Comparison of ENCODE assay signal across 24 cellular contexts in genomic region chr3:145384307-145384706, GRCh38.
"Had no signal": no experiment of that assay in that cellular context is flagged by ENCODE, and none has a peak within 500 bp of the region (broad histone marks: within the 10 kb centered on the region; RNA-seq: fewer than 3 reads in every experiment).

No MANE protein-coding gene starts in this region.

- H3K4me1 Mint-ChIP-seq: endodermal cell had no signal

- H3K4me3 ChIP-seq: colonic mucosa, coronary artery, dorsolateral prefrontal cortex, esophagus muscularis mucosa, esophagus squamous epithelium, gastrocnemius medialis, gastroesophageal sphincter, heart left ventricle had no signal

- H3K4me3 Mint-ChIP-seq: dendritic cell treated with granulocyte-macrophage colony-stimulating factor and Interleukin-4, amounts not matched to agents 40 ng/mL and 50 ng/mL, for 4 days; effector memory CD8-positive, alpha-beta T cell; endodermal cell had no signal

- H3K27me3 Mint-ChIP-seq: dendritic cell treated with granulocyte-macrophage colony-stimulating factor and Interleukin-4, amounts not matched to agents 40 ng/mL and 50 ng/mL, for 4 days; effector memory CD8-positive, alpha-beta T cell had no signal

- H3K27me3 ChIP-seq: colonic mucosa, dorsolateral prefrontal cortex, esophagus muscularis mucosa, esophagus squamous epithelium, foreskin keratinocyte, gastrocnemius medialis, gastroesophageal sphincter, heart left ventricle had no signal

- H3K4me1 ChIP-seq: colonic mucosa, esophagus muscularis mucosa, esophagus squamous epithelium, foreskin keratinocyte, gastrocnemius medialis, gastroesophageal sphincter, heart left ventricle had no signal

- H3K9me3 ChIP-seq: colonic mucosa, gastrocnemius medialis had no signal

- ATAC-seq: effector memory CD8-positive, alpha-beta T cell; esophagus mucosa; foreskin keratinocyte; gastrocnemius medialis; gastroesophageal sphincter; heart left ventricle had no signal

- H3K36me3 ChIP-seq: colonic mucosa, esophagus muscularis mucosa, esophagus squamous epithelium, gastrocnemius medialis, gastroesophageal sphincter, heart left ventricle had no signal

- DNase-seq: colonic mucosa; cortex of kidney; dermis blood vessel endothelial cell; dorsolateral prefrontal cortex; effector CD4-positive, alpha-beta T cell; effector CD8-positive, alpha-beta T cell; effector memory CD4-positive, alpha-beta T cell; effector memory CD8-positive, alpha-beta T cell; endodermal cell; erythroblast; esophagus squamous epithelium; foreskin fibroblast; foreskin keratinocyte; foreskin melanocyte; gastrocnemius medialis; glutamatergic neuron; head of caudate nucleus; heart left ventricle had no signal

- H3K27ac ChIP-seq: colonic mucosa, coronary artery, dorsolateral prefrontal cortex, epithelial cell of prostate, esophagus muscularis mucosa, esophagus squamous epithelium, foreskin keratinocyte, gastrocnemius medialis, gastroesophageal sphincter, heart left ventricle had no signal

- H3K27ac Mint-ChIP-seq: dendritic cell treated with granulocyte-macrophage colony-stimulating factor and Interleukin-4, amounts not matched to agents 40 ng/mL and 50 ng/mL, for 4 days; effector memory CD8-positive, alpha-beta T cell; endodermal cell had no signal
